Comparison of ENCODE assay signal across 19 cellular contexts in genomic region chr22:28505416-28506156, GRCh38.
DNase-seq lines count a peak whose midpoint lies in the region; ATAC-seq and TF ChIP-seq lines count a peak whose summit lies in the region.
"Had no signal": no experiment of that assay in that cellular context is flagged by ENCODE, and none has a peak within 500 bp of the region (broad histone marks: within the 10 kb centered on the region; RNA-seq: fewer than 3 reads in every experiment).

No MANE protein-coding gene starts in this region.

- H3K4me1 ChIP-seq in mesendoderm (ENCODE audit: control insufficient read depth, low read depth, low read length) (no peaks in the 10 kb centered on the region), thoracic aorta (ENCODE audit: control insufficient read depth in 1 of 2, low read depth in 2 of 2) (no peaks in the 10 kb centered on the region)
- H3K4me1 ChIP-seq: pancreas, upper lobe of left lung had no signal

- H3K27ac ChIP-seq in brain microvascular endothelial cell (no peak overlapping the region), mesendoderm (ENCODE audit: low read depth, low read length) (no peak overlapping the region), thoracic aorta (no peak overlapping the region)
- H3K27ac ChIP-seq: 22Rv1, pancreas, upper lobe of left lung had no signal

- H3K4me3 ChIP-seq in brain microvascular endothelial cell (ENCODE audit: low read depth, low read length) (peak overlapping the region; percentile 30), mesendoderm (ENCODE audit: low read length) (no peak overlapping the region), thoracic aorta (peak overlapping the region; percentile 39)
- H3K4me3 ChIP-seq: pancreas, upper lobe of left lung had no signal

- ATAC-seq in thoracic aorta (ENCODE audit: insufficient number of reproducible peaks, low FRiP score, low read depth), result no peak
- no peak for ATAC-seq in HG02852 (IDR thresholded peaks at IDR 0.05; ENCODE audit: unreplicated experiment)
- ATAC-seq: pancreas; stimulated activated effector memory CD8-positive, alpha-beta T cell treated with anti-CD3 and anti-CD28 coated beads, Interleukin-12 subunit alpha, Interleukin-12 subunit beta, amount 100 ng/mL, for 72 hours had no signal

- no peaks in the 10 kb centered on the region for H3K36me3 ChIP-seq in brain microvascular endothelial cell (replicated peaks)
- H3K36me3 ChIP-seq in mesendoderm (ENCODE audit: control insufficient read depth, insufficient read depth, low read length), result no peaks in the 10 kb centered on the region
- H3K36me3 ChIP-seq in thoracic aorta, result no peaks in the 10 kb centered on the region
- H3K36me3 ChIP-seq: pancreas, upper lobe of left lung had no signal

- H3K27me3 ChIP-seq in brain microvascular endothelial cell (replicated peaks), result no peaks in the 10 kb centered on the region
- no peaks in the 10 kb centered on the region for H3K27me3 ChIP-seq in mesendoderm (ENCODE audit: insufficient read depth, low read length, poor library complexity)
- H3K27me3 ChIP-seq in thoracic aorta (replicated peaks; ENCODE audit: insufficient read depth), result no peaks in the 10 kb centered on the region
- H3K27me3 ChIP-seq: pancreas, upper lobe of left lung had no signal

- H2BK5ac ChIP-seq in mesendoderm (ENCODE audit: low read length), result no peak overlapping the region

- in situ Hi-C loops in brain microvascular endothelial cell (cut with HindIII; ENCODE audit: low pct_ligation_motif_present, low sequenced_read_pairs), result no loop called here

- H3K9me3 ChIP-seq in thoracic aorta, result no peaks in the 10 kb centered on the region
- H3K9me3 ChIP-seq: pancreas had no signal

- H4K8ac ChIP-seq in mesendoderm (ENCODE audit: low read depth, low read length), result no peak overlapping the region

- H4K5ac ChIP-seq in mesendoderm (ENCODE audit: low read length), result no peak overlapping the region

- WGBS in mesendoderm (ENCODE audit: extremely low coverage, insufficient coverage, low lambda C conversion rate), result no CpG with 5 or more reads among the region's 15 CpGs

- peak overlapping the region; percentile 20 for H3K56ac ChIP-seq in mesendoderm (ENCODE audit: low read length)

- H3K4ac ChIP-seq in mesendoderm (ENCODE audit: low read depth, low read length), result no peak overlapping the region

- H3K4me2 ChIP-seq in mesendoderm (ENCODE audit: low read length), result no peak overlapping the region

- H2AK5ac ChIP-seq in mesendoderm (ENCODE audit: low read length), result no peak overlapping the region

- DNase-seq in DMS 273 (lab: John Stamatoyannopoulos, UW; ENCODE audit: unreplicated experiment), result peak; percentile 10
- no peak for DNase-seq in DMS 273 treated with DMSO at 0.1 percent for 48 hours (lab: John Stamatoyannopoulos, UW)
- no peak for DNase-seq in brain microvascular endothelial cell
- no peak for DNase-seq in mesendoderm
- DNase-seq in thoracic aorta (ENCODE audit: low spot score), result no peak
- DNase-seq in GM19240 (ENCODE audit: insufficient read length, low spot score), result no peak
- DNase-seq in NK-92 (lab: John Stamatoyannopoulos, UW; ENCODE audit: unreplicated experiment), result no peak
- DNase-seq: activated CD4-positive, alpha-beta T cell treated with anti-CD3 and anti-CD28 coated beads, Interleukin-2, amount 50 U/mL, for 1 hour; activated naive CD4-positive, alpha-beta T cell treated with Interleukin-2 at 50 U/mL for 16 hours; dermis blood vessel endothelial cell; NCI-H1417; NK-92 treated with Interleukin-12 subunit alpha and Interleukin-12 subunit beta, amount 100 ng/mL, for 24 hours; pancreas; small intestine; SW 1271 had no signal

- H3K9ac ChIP-seq in mesendoderm (ENCODE audit: low read length), result no peak overlapping the region

- TF ChIP-seq CTCF in brain microvascular endothelial cell (IDR thresholded peaks at IDR 0.05; ENCODE audit: low read depth, low read length, missing control alignments), result no peak
- no peak for TF ChIP-seq CTCF in thoracic aorta (IDR thresholded peaks at IDR 0.05)

- no peak overlapping the region for H3K23ac ChIP-seq in mesendoderm (ENCODE audit: low read length)

- no peaks in the 10 kb centered on the region for H3K79me2 ChIP-seq in mesendoderm (ENCODE audit: control insufficient read depth, insufficient read depth, low read length)

- H2BK120ac ChIP-seq in mesendoderm (ENCODE audit: low read depth, low read length), result no peak overlapping the region

- no peaks in the 10 kb centered on the region for H3K79me1 ChIP-seq in mesendoderm (ENCODE audit: low read length)

- no peak overlapping the region for H3K18ac ChIP-seq in mesendoderm (ENCODE audit: low read length)

- H2BK15ac ChIP-seq in mesendoderm (replicated peaks; ENCODE audit: low read depth), result no peak overlapping the region
